In the genomic region with DNA sequence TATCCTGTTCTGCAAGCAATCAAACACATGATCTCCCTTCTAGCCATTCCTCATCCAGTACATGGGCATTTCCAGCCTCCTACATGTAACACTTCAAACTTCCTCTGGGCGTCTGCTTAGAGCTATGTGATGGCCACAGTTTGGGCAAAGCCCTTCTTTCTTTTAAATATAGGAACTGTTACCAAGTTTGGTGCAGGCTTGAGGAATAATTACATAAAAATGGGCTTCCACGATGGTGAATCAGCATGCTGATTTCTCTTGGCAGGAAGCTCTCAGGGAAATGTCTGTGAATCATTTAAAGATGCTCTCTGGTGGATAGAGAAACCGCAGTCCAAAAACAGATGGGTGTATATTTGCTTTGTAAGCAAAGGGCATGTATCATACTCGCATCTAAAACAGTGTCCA, we compare ENCODE assay signal across 14 cellular contexts.
DNase-seq lines count a peak whose midpoint lies in the region; ATAC-seq and TF ChIP-seq lines count a peak whose summit lies in the region.
"Had no signal": no experiment of that assay in that cellular context is flagged by ENCODE, and none has a peak within 500 bp of the region (broad histone marks: within the 10 kb centered on the region; RNA-seq: fewer than 3 reads in every experiment).

No MANE protein-coding gene starts in this region.

- TF ChIP-seq CTCF in RWPE1 (conservative IDR thresholded peaks at IDR 0.05; ENCODE audit: low read depth) (no peak), fibroblast of pulmonary artery (IDR thresholded peaks at IDR 0.05; ENCODE audit: low read length, missing control alignments) (no peak)

- POLR2A ChIA-PET in RWPE1 (lab: Yijun Ruan, JAX; ENCODE audit: low non-redundant PET): no interaction called here

- DNase-seq in NCI-H82 (lab: John Stamatoyannopoulos, UW) (peak; percentile 23), NCI-H82 treated with DMSO at 0.1 percent for 48 hours (lab: John Stamatoyannopoulos, UW; ENCODE audit: unreplicated experiment) (no peak), RWPE1 (ENCODE audit: low spot score) (peak; percentile 72), fibroblast of pulmonary artery (ENCODE audit: low read depth) (peak; percentile 16), smooth muscle cell of the brain vasculature (ENCODE audit: low read depth, low spot score) (peak; percentile 40), activated gamma-delta T cell (lab: John Stamatoyannopoulos, UW) (no peak)
- no peak for DNase-seq in stimulated activated CD4-positive, alpha-beta T cell treated with anti-CD3 and anti-CD28 coated beads, Interleukin-15, amount 100 ng/mL, for 24 hours
- DNase-seq: effector memory CD4-positive, alpha-beta T cell; left ventricle myocardium superior; NCI-H2171; right lobe of liver; stimulated activated naive CD4-positive, alpha-beta T cell had no signal

- ATAC-seq in HG02884 (IDR thresholded peaks at IDR 0.05; ENCODE audit: unreplicated experiment): no peak
- ATAC-seq: activated T-helper 17 cell treated with anti-CD3 and anti-CD28 coated beads, Interleukin-2, amount 50 U/mL, for 72 hours; left ventricle myocardium superior had no signal

- CTCF ChIA-PET in RWPE1 (lab: Yijun Ruan, JAX): interaction anchor here (0.6 to 0.7 kb wide), 2 partner anchors 599 to 1098 kb away, joined by 3 read pairs; no protein-coding TSS in a partner anchor

- H3K27ac ChIP-seq in RWPE1: no peak overlapping the region
- H3K27ac ChIP-seq: right lobe of liver had no signal

- no peak overlapping the region for H3K4me3 ChIP-seq in fibroblast of pulmonary artery (replicated peaks; ENCODE audit: low read depth, low read length)
- H3K4me3 ChIP-seq: right lobe of liver had no signal

Comparison
In these comparisons a context has a peak if more than half of its experiments do, and no peak if none do; other contexts are left out.
1. DNase-seq: peak in NCI-H82 (single experiment), RWPE1 (single experiment), fibroblast of pulmonary artery (single experiment) and smooth muscle cell of the brain vasculature (single experiment); none in NCI-H82 treated with DMSO at 0.1 percent for 48 hours (single experiment), stimulated activated CD4-positive, alpha-beta T cell treated with anti-CD3 and anti-CD28 coated beads, Interleukin-15, amount 100 ng/mL, for 24 hours (single experiment) and activated gamma-delta T cell (single experiment).